ENCODE assay signal across 8 cellular contexts in the genomic region with DNA sequence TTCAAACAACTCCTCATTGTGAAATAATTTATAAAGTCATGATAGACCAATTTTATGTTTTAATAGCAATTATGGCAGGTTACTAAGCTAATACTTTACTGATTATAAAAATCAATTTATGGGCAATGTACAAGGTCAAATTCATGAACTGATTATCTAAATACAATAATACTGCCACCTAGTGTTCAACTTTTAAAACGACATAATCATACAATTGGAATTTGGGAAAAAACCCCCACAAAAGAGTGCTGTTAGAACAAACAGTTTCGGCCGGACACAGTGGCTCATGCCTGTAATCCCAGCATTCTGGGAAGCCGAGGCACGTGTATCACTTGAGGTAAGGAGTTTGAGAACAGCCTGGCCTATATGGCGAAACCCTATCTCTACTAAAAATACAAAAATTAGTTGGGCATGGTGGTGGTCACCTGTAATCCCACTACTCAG. TPM values are rescaled to one million over a fixed set of nuclear protein-coding genes. Genes with fewer than 3 reads are reported as not detected.
DNase-seq lines count a peak whose midpoint lies in the region; ATAC-seq, FAIRE-seq and TF ChIP-seq lines count a peak whose summit lies in the region.

No MANE protein-coding gene starts in this region.

- H3K27me3 ChIP-seq in A673 (replicated peaks; ENCODE audit: insufficient read depth, low read depth, low read length, poor library complexity) (no peaks in the 10 kb centered on the region), neural cell (ENCODE audit: insufficient read depth, low read depth, low read length) (no peaks in the 10 kb centered on the region)

- POLR2A ChIA-PET in A673 (lab: Charles Lee; ENCODE audit: low non-redundant PET): no interaction called here

- H3K36me3 ChIP-seq in A673 (ENCODE audit: insufficient read depth, low read length, poor library complexity, severe bottlenecking): no peaks in the 10 kb centered on the region
- H3K36me3 ChIP-seq in neural cell (ENCODE audit: insufficient read depth, low read length): no peaks in the 10 kb centered on the region

- no peak overlapping the region for H3K27ac ChIP-seq in A673 (ENCODE audit: low read depth, low read length, poor library complexity, severe bottlenecking)
- H3K27ac ChIP-seq in neural cell (ENCODE audit: low read length): no peak overlapping the region

- peak; percentile 66 for TF ChIP-seq CTCF in A673 (conservative IDR thresholded peaks at IDR 0.05; ENCODE audit: low read depth, low read length)
- TF ChIP-seq CTCF in GM12873 (IDR thresholded peaks at IDR 0.05; ENCODE audit: insufficient read depth, low read depth, low read length, missing control alignments): peak; percentile 29
- peak; percentile 73 for TF ChIP-seq CTCF in neural cell (IDR thresholded peaks at IDR 0.05; ENCODE audit: poor library complexity, severe bottlenecking)

- no peak overlapping the region for H3K4me2 ChIP-seq in neural cell (ENCODE audit: low read length)

- H3F3A ChIP-seq in neural cell (ENCODE audit: insufficient read depth, low read length, poor library complexity, severe bottlenecking): no peaks in the 10 kb centered on the region

- intact Hi-C loops in A673 (cut with micrococcal nuclease; ENCODE audit: unreplicated experiment): loop anchor here (2.0 to 5.0 kb wide), 3 partner anchors 140 to 270 kb away; no protein-coding TSS in a partner anchor

- FAIRE-seq in endometrium (lab: Jason Lieb, UNC): peak; percentile 43

- no peaks in the 10 kb centered on the region for H4K20me1 ChIP-seq in neural cell (ENCODE audit: insufficient read depth)

- CTCF ChIA-PET in A673 (lab: Charles Lee): no interaction called here

- ATAC-seq in GM18517 (IDR thresholded peaks at IDR 0.05; ENCODE audit: unreplicated experiment) (no peak), HG03095 (IDR thresholded peaks at IDR 0.05; ENCODE audit: unreplicated experiment) (no peak)

- no peak overlapping the region for H3K9ac ChIP-seq in neural cell (ENCODE audit: low read length)

- H2AFZ ChIP-seq in neural cell (ENCODE audit: low read depth, low read length): no peak overlapping the region

- H3K9me3 ChIP-seq in A673 (ENCODE audit: low read depth, low read length, poor library complexity, severe bottlenecking) (no peaks in the 10 kb centered on the region), neural cell (ENCODE audit: low read length) (no peaks in the 10 kb centered on the region)

- TF ChIP-seq EP300 in neural cell (conservative IDR thresholded peaks at IDR 0.05; ENCODE audit: poor library complexity, severe bottlenecking): no peak

- no TSS peak for BruUV-seq in A673 (replicated peaks; lab: Mats Ljungman, UMichigan)

- peaks cover 12% of the 10 kb centered on the region for H3K4me1 ChIP-seq in A673 (ENCODE audit: insufficient read depth, low read length, poor library complexity, severe bottlenecking)

- peaks cover 25% of the 10 kb centered on the region for H3K79me2 ChIP-seq in neural cell (replicated peaks; ENCODE audit: insufficient read depth, low read length)

- TF ChIP-seq RAD21 in neural cell (conservative IDR thresholded peaks at IDR 0.05): peak; percentile 70

- H3K9me2 ChIP-seq in neural cell (ENCODE audit: insufficient read depth, low read length): no peaks in the 10 kb centered on the region

- DNase-seq in A673 (ENCODE audit: low spot score) (peak; percentile 59), NCI-H82 (lab: John Stamatoyannopoulos, UW) (peak; percentile 33), cortex of kidney (lab: John Stamatoyannopoulos, UW) (no peak)

- no peak overlapping the region for H3K4me3 ChIP-seq in A673 (ENCODE audit: low read depth, low read length, poor library complexity, severe bottlenecking)
- no peak overlapping the region for H3K4me3 ChIP-seq in neural cell (ENCODE audit: low read length)

TF ChIP-seq in neural cell, 6 proteins besides CTCF, POLR2A, EP300 and RAD21:
- TF ChIP-seq MXI1 (conservative IDR thresholded peaks at IDR 0.05; ENCODE audit: poor library complexity, severe bottlenecking) (no peak), SMC3 (conservative IDR thresholded peaks at IDR 0.05; ENCODE audit: poor library complexity) (peak; percentile 68), TAF1 (IDR thresholded peaks at IDR 0.05; ENCODE audit: low read depth) (no peak)

RNA-seq across cellular contexts. Expression of gene GTF2B, which starts 14.0 kb away (rescaled TPM):
- total RNA-seq in A673 (2021): 28.9 and 31.9 TPM in 2 replicates
- polyA plus RNA-seq in neural cell: 129 and 142 TPM in 2 replicates
- polyA minus RNA-seq in neural cell: 110 and 111 TPM in 2 replicates
